Comparison of ENCODE assay signal across 8 cellular contexts in the genomic region with DNA sequence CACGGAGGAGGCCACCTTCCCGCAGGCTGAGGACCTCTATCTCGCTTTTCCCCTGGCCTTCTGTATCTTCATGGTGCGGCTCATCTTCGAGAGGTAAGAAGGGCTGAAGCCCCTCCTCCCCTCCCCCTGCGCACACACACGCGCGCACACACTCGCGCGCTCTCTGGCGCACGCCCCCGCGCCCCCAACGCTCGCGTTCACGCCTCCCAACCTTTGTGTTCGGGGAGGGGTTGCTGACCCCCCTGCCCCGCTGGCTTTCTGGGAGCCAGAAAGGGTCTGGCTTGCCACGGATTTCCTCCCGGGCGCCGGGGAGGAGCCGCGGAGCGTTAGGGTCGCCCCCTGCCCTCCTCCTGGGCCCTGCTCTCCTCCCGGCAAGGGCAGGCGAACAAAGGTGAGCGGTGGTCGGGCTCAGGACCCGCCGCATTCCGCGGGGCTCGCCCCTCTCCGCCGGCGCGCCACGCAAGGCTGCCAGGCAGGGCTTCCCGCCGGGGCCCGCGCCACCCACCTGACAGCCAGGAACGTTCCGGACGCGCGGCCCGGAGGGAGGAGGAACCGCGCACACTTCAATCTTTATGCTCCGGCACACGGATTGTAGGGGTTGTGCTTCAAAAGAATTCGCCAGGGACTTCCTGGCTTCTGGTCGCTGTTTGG. TPM values are rescaled to one million over a fixed set of nuclear protein-coding genes. Genes with fewer than 3 reads are reported as not detected.
DNase-seq lines count a peak whose midpoint lies in the region; ATAC-seq, FAIRE-seq and TF ChIP-seq lines count a peak whose summit lies in the region.

No MANE protein-coding gene starts in this region.

- H3K36me3 Mint-ChIP-seq in T-helper 2 cell treated with Interferon-gamma antibody and Interleukin-4, amounts not matched to agents 5 μg/mL and 100 μg/mL, for 36 hours (ENCODE audit: low read depth): peaks cover under 1% of the 10 kb centered on the region

- TF ChIP-seq CTCF in choroid plexus epithelial cell (conservative IDR thresholded peaks at IDR 0.05; ENCODE audit: low read depth, low read length) (no peak), liver (IDR thresholded peaks at IDR 0.05; ENCODE audit: low read depth, low read length, missing input control) (no peak)

- H3K36me3 ChIP-seq in liver (ENCODE audit: control insufficient read depth in 4 of 4, insufficient read depth in 3 of 4, low read depth in 1 of 4, low read length in 3 of 4): no peaks in the 10 kb centered on the region

- TF ChIP-seq RAD21 in liver (IDR thresholded peaks at IDR 0.05): no peak

- DNase-seq in EH (ENCODE audit: low read depth) (peak; percentile 29), HTR-8/SVneo (ENCODE audit: insufficient read length, low spot score) (peak; percentile 18), choroid plexus epithelial cell (ENCODE audit: low read depth) (peak; percentile 49), ureter (ENCODE audit: low spot score) (no peak)
- peak; percentile 36 for DNase-seq in T-helper 2 cell treated with Interferon-gamma antibody and Interleukin-4, amounts not matched to agents 5 μg/mL and 100 μg/mL, for 36 hours (ENCODE audit: low spot score)
- peak; percentile 29 for DNase-seq in stimulated activated CD8-positive, alpha-beta memory T cell treated with anti-CD3 and anti-CD28 coated beads, Interleukin-12 subunit alpha, Interleukin-12 subunit beta, amount 100 ng/mL, for 4 hours (ENCODE audit: low read depth)

- no peak for FAIRE-seq in HTR-8/SVneo (lab: Jason Lieb, UNC)

- H3K4me3 ChIP-seq in choroid plexus epithelial cell (ENCODE audit: low read depth, low read length) (peak overlapping the region; percentile 90), liver (ENCODE audit: low read depth in 1 of 3, low read length in 3 of 3) (peak overlapping the region; percentile 85 to 94 (median 92))

- WGBS in liver: under 1% methylated on average over 60 of the region's 60 CpGs

- H3K27ac ChIP-seq in liver (ENCODE audit: low read depth in 1 of 2, low read length in 2 of 2): peak overlapping the region; percentile 67 to 81

- H3K4me3 Mint-ChIP-seq in T-helper 2 cell treated with Interferon-gamma antibody and Interleukin-4, amounts not matched to agents 5 μg/mL and 100 μg/mL, for 36 hours: peak overlapping the region; percentile 86

- H3K4me1 ChIP-seq in liver (ENCODE audit: control insufficient read depth in 4 of 4, insufficient read depth in 4 of 4, low read length in 3 of 4): peaks cover 0 to 25% (median 14%) of the 10 kb centered on the region in 4 donors

- ATAC-seq in GM21390 (IDR thresholded peaks at IDR 0.05; ENCODE audit: unreplicated experiment): peak; percentile 31

- peaks cover 36% of the 10 kb centered on the region for H3K4me1 Mint-ChIP-seq in T-helper 2 cell treated with Interferon-gamma antibody and Interleukin-4, amounts not matched to agents 5 μg/mL and 100 μg/mL, for 36 hours (ENCODE audit: low read depth)

- peak overlapping the region; percentile 65 for H3K27ac Mint-ChIP-seq in T-helper 2 cell treated with Interferon-gamma antibody and Interleukin-4, amounts not matched to agents 5 μg/mL and 100 μg/mL, for 36 hours

- no peaks in the 10 kb centered on the region for H3K27me3 Mint-ChIP-seq in T-helper 2 cell treated with Interferon-gamma antibody and Interleukin-4, amounts not matched to agents 5 μg/mL and 100 μg/mL, for 36 hours (ENCODE audit: low read depth)

- H3K27me3 ChIP-seq in liver (ENCODE audit: control insufficient read depth in 4 of 4, insufficient read depth in 4 of 4, low read length in 3 of 4): no peaks in the 10 kb centered on the region

- no peaks in the 10 kb centered on the region for H3K9me3 Mint-ChIP-seq in T-helper 2 cell treated with Interferon-gamma antibody and Interleukin-4, amounts not matched to agents 5 μg/mL and 100 μg/mL, for 36 hours

- no peaks in the 10 kb centered on the region for H3K9me3 ChIP-seq in liver (ENCODE audit: control insufficient read depth in 4 of 4, low read length in 3 of 4)

- H3K9ac ChIP-seq in liver (ENCODE audit: low read depth in 1 of 2, low read length in 2 of 2): peak overlapping the region; percentile 47 to 71

TF ChIP-seq in liver, 16 proteins besides CTCF, POLR2A, EP300 and RAD21:
- TF ChIP-seq, protein P1, sequence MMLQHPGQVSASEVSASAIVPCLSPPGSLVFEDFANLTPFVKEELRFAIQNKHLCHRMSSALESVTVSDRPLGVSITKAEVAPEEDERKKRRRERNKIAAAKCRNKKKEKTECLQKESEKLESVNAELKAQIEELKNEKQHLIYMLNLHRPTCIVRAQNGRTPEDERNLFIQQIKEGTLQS (IDR thresholded peaks at IDR 0.05): no peak
- TF ChIP-seq NR2F2 (IDR thresholded peaks at IDR 0.05) (no peak), JUND (IDR thresholded peaks at IDR 0.05) (no peak), EGR1 (IDR thresholded peaks at IDR 0.05; ENCODE audit: low read depth in 2 of 2) (no peak), HNF4G (IDR thresholded peaks at IDR 0.05) (no peak), TAF1 (conservative IDR thresholded peaks at IDR 0.05) (no peak), FOXA1 (IDR thresholded peaks at IDR 0.05) (no peak), GABPA (IDR thresholded peaks at IDR 0.05 in 1 of 2, conservative IDR thresholded peaks at IDR 0.05 in 1 of 2) (no peak), FOXA2 (IDR thresholded peaks at IDR 0.05) (no peak), RXRA (IDR thresholded peaks at IDR 0.05) (no peak), HNF4A (conservative IDR thresholded peaks at IDR 0.05) (no peak)
- TF ChIP-seq, protein P2, sequence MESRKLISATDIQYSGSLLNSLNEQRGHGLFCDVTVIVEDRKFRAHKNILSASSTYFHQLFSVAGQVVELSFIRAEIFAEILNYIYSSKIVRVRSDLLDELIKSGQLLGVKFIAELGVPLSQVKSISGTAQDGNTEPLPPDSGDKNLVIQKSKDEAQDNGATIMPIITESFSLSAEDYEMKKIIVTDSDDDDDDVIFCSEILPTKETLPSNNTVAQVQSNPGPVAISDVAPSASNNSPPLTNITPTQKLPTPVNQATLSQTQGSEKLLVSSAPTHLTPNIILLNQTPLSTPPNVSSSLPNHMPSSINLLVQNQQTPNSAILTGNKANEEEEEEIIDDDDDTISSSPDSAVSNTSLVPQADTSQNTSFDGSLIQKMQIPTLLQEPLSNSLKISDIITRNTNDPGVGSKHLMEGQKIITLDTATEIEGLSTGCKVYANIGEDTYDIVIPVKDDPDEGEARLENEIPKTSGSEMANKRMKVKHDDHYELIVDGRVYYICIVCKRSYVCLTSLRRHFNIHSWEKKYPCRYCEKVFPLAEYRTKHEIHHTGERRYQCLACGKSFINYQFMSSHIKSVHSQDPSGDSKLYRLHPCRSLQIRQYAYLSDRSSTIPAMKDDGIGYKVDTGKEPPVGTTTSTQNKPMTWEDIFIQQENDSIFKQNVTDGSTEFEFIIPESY (IDR thresholded peaks at IDR 0.05): no peak
- TF ChIP-seq, protein P3, sequence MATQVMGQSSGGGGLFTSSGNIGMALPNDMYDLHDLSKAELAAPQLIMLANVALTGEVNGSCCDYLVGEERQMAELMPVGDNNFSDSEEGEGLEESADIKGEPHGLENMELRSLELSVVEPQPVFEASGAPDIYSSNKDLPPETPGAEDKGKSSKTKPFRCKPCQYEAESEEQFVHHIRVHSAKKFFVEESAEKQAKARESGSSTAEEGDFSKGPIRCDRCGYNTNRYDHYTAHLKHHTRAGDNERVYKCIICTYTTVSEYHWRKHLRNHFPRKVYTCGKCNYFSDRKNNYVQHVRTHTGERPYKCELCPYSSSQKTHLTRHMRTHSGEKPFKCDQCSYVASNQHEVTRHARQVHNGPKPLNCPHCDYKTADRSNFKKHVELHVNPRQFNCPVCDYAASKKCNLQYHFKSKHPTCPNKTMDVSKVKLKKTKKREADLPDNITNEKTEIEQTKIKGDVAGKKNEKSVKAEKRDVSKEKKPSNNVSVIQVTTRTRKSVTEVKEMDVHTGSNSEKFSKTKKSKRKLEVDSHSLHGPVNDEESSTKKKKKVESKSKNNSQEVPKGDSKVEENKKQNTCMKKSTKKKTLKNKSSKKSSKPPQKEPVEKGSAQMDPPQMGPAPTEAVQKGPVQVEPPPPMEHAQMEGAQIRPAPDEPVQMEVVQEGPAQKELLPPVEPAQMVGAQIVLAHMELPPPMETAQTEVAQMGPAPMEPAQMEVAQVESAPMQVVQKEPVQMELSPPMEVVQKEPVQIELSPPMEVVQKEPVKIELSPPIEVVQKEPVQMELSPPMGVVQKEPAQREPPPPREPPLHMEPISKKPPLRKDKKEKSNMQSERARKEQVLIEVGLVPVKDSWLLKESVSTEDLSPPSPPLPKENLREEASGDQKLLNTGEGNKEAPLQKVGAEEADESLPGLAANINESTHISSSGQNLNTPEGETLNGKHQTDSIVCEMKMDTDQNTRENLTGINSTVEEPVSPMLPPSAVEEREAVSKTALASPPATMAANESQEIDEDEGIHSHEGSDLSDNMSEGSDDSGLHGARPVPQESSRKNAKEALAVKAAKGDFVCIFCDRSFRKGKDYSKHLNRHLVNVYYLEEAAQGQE (IDR thresholded peaks at IDR 0.05): no peak

RNA-seq across cellular contexts. Expression of a gene that starts 0.6 kb away (rescaled TPM):
- 10 to 100 TPM; 13.5 to 20.4 TPM for total RNA-seq in liver
- 1 to 10 TPM; 4.2 to 6.8 TPM for polyA plus RNA-seq in liver
- 29.3 TPM for total RNA-seq in ureter
